In the genomic region with DNA sequence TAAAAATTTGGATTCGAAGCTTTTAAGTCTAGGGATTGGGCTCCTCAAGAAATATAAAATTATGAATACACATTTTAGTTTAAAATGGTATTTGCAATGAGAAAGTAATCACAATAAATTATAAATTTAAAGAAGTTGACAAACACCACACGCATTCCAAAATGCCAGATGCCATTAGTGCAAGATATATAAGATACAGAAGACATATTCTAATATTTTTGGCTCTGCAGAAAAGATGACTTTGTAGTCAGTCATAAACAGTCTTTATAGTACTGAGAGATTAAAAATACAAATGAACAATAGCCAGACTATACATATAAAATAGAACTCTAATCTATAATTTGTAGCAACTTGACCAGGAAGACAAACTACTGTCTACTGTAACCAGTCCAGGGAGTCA, we compare ENCODE assay signal across 8 cellular contexts.
"Had no signal": no experiment of that assay in that cellular context is flagged by ENCODE, and none has a peak within 500 bp of the region (broad histone marks: within the 10 kb centered on the region; RNA-seq: fewer than 3 reads in every experiment).

No MANE protein-coding gene starts in this region.

- FAIRE-seq: G401.6, GM12878, GM12891, GM12892, GM18507, GM19239 had no signal

- DNase-seq: GDM1, GF-D8 had no signal

- ATAC-seq: GM12878 had no signal

- H3K4me3 ChIP-seq: GM12878 had no signal
